ENCODE assay signal across 27 cellular contexts in the genomic region with DNA sequence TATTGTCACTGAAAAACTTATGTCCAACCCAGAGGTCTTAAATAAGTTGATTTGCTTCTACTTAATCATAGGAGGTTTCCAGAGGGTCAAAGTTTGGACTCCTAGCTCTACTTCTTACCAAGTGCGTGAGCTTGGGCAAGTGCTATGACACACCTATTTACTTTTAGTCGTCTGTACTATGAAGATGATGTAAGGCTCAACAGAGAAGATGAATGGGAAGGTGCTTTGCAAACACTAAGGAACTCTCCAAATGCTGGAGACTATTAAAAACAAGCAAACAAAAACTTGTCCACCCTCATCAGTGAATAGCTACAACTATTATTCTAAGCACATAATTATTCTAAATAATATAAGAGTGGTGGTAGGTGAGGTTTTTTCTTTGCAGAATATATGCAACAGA.
DNase-seq lines count a peak whose midpoint lies in the region; ATAC-seq, FAIRE-seq and TF ChIP-seq lines count a peak whose summit lies in the region.
"Had no signal": no experiment of that assay in that cellular context is flagged by ENCODE, and none has a peak within 500 bp of the region (broad histone marks: within the 10 kb centered on the region; RNA-seq: fewer than 3 reads in every experiment).

No MANE protein-coding gene starts in this region.

- no peak overlapping the region for H3K9ac ChIP-seq in HepG2 (ENCODE audit: insufficient read depth, low read depth, low read length)

- FAIRE-seq in HepG2 (lab: Jason Lieb, UNC), result no peak
- FAIRE-seq: endometrium, small intestine had no signal

- WGBS in HepG2 (ENCODE audit: low lambda C conversion rate), result 2% methylated on average over 2 of the region's 2 CpGs
- 25% methylated on average over 2 of the region's 2 CpGs for WGBS in right lobe of liver (ENCODE audit: insufficient coverage, low coverage, low lambda C conversion rate, missing lambda C conversion rate)

- H3K36me3 ChIP-seq in HepG2 (replicated peaks in 1 of 2; ENCODE audit: control insufficient read depth in 1 of 2, insufficient read depth in 2 of 2, low read length in 2 of 2) (no peaks in the 10 kb centered on the region), right lobe of liver (no peaks in the 10 kb centered on the region), PC-9 (ENCODE audit: low read depth) (no peaks in the 10 kb centered on the region)
- H3K36me3 ChIP-seq: BE2C, cardiac muscle cell, SJCRH30, upper lobe of left lung had no signal

- peak in 1 of 2 experiments; percentile 48; a peak in 1 of 4 replicates for TF ChIP-seq EP300 in HepG2 (IDR thresholded peaks at IDR 0.05; ENCODE audit: low read depth in 2 of 2, low read length in 2 of 2)
- no peak for TF ChIP-seq EP300 in HepG2 (CRISPR knock-in tag; IDR thresholded peaks at IDR 0.05; ENCODE audit: borderline replicate concordance)

- H3K27me3 Mint-ChIP-seq in activated CD4-positive, alpha-beta memory T cell treated with anti-CD3 and anti-CD28 coated beads, Interleukin-2, amount 10 ng/mL, durations not matched to agents 7 days and 5 days, result peaks cover 22% of the 10 kb centered on the region

- no peak for TF ChIP-seq POLR2A in HepG2 (IDR thresholded peaks at IDR 0.05; ENCODE audit: insufficient read depth in 1 of 2, low read depth in 2 of 2, low read length in 2 of 2)
- TF ChIP-seq POLR2A in right lobe of liver (IDR thresholded peaks at IDR 0.05), result no peak

- H3K4me1 Mint-ChIP-seq in activated CD4-positive, alpha-beta memory T cell treated with anti-CD3 and anti-CD28 coated beads, Interleukin-2, amount 10 ng/mL, durations not matched to agents 7 days and 5 days, result peaks cover 8% of the 10 kb centered on the region
- H3K4me1 Mint-ChIP-seq: naive B cell had no signal

- H3K9me3 ChIP-seq in HepG2 (ENCODE audit: low read length), result no peaks in the 10 kb centered on the region
- no peaks in the 10 kb centered on the region for H3K9me3 ChIP-seq in right lobe of liver
- peaks cover 4% of the 10 kb centered on the region; the same call in 1 of the 2 replicates for H3K9me3 ChIP-seq in PC-9 (ENCODE audit: insufficient read depth, low read depth)
- H3K9me3 ChIP-seq: BE2C, SJCRH30, upper lobe of left lung had no signal

- H2AFZ ChIP-seq in HepG2 (ENCODE audit: low read length) (no peak overlapping the region), PC-9 (no peak overlapping the region)

- TF ChIP-seq CTCF in HepG2 (CRISPR knock-in tag; IDR thresholded peaks at IDR 0.05) (no peak), right lobe of liver (IDR thresholded peaks at IDR 0.05) (no peak), PC-9 (conservative IDR thresholded peaks at IDR 0.05) (no peak), epithelial cell of esophagus (IDR thresholded peaks at IDR 0.05; ENCODE audit: insufficient read depth, low read depth, low read length, missing control alignments) (no peak), coronary artery (IDR thresholded peaks at IDR 0.05) (no peak)

- no peaks in the 10 kb centered on the region; the same call in 1 of the 2 replicates for H3K4me1 ChIP-seq in HepG2 (ENCODE audit: insufficient read depth, low read length)
- no peaks in the 10 kb centered on the region for H3K4me1 ChIP-seq in right lobe of liver
- H3K4me1 ChIP-seq in PC-9 (replicated peaks; ENCODE audit: insufficient read depth), result peaks cover 17% of the 10 kb centered on the region
- H3K4me1 ChIP-seq: BE2C, SJCRH30 had no signal

- H3K4me3 ChIP-seq in HepG2 (replicated peaks in 1 of 3; ENCODE audit: insufficient read depth in 1 of 3, low read depth in 2 of 3, low read length in 3 of 3) (no peak overlapping the region), right lobe of liver (no peak overlapping the region), PC-9 (no peak overlapping the region), epithelial cell of esophagus (ENCODE audit: low read length) (no peak overlapping the region), coronary artery (no peak overlapping the region)
- H3K4me3 ChIP-seq: cardiac muscle cell, SJCRH30, upper lobe of left lung had no signal

- no peaks in the 10 kb centered on the region for H3K27me3 ChIP-seq in HepG2 (ENCODE audit: control insufficient read depth in 1 of 2, insufficient read depth in 2 of 2, low read length in 2 of 2)
- H3K27me3 ChIP-seq in right lobe of liver, result no peaks in the 10 kb centered on the region
- H3K27me3 ChIP-seq in PC-9 (ENCODE audit: insufficient read depth, low read depth), result no peaks in the 10 kb centered on the region
- H3K27me3 ChIP-seq: BE2C, cardiac muscle cell, upper lobe of left lung had no signal

- no peak overlapping the region for H3K27ac Mint-ChIP-seq in activated CD4-positive, alpha-beta memory T cell treated with anti-CD3 and anti-CD28 coated beads, Interleukin-2, amount 10 ng/mL, durations not matched to agents 7 days and 5 days
- H3K27ac Mint-ChIP-seq: activated CD4-positive, alpha-beta T cell treated with anti-CD3 and anti-CD28 coated beads, Interleukin-2, amount 10 ng/mL, durations not matched to agents 24 days and 14 days; activated naive CD4-positive, alpha-beta T cell treated with anti-CD3 and anti-CD28 coated beads, Interleukin-2, amount 10 ng/mL, durations not matched to agents 7 days and 5 days; naive B cell had no signal

- ATAC-seq in HepG2, result no peak
- ATAC-seq in right lobe of liver, result no peak
- no peak for ATAC-seq in HG02759 (IDR thresholded peaks at IDR 0.05; ENCODE audit: unreplicated experiment)

- POLR2A ChIA-PET in HepG2 (lab: Yijun Ruan, JAX), result interaction anchor here (1.5 kb wide), 1 partner anchor 19 kb away, joined by 10 read pairs; no protein-coding TSS in a partner anchor
- POLR2A ChIA-PET in PC-9 (lab: Charles Lee; ENCODE audit: unreplicated experiment), result interaction anchor here (0.6 kb wide), 1 partner anchor 275 kb away, joined by 10 read pairs; no protein-coding TSS in a partner anchor
- POLR2A ChIA-PET in activated CD4-positive, alpha-beta memory T cell treated with anti-CD3 and anti-CD28 coated beads, Interleukin-2, amount 10 ng/mL, durations not matched to agents 7 days and 5 days (lab: Charles Lee), result no interaction called here

- BruUV-seq in HepG2 (replicated peaks; lab: Mats Ljungman, UMichigan) (no TSS peak), PC-9 (replicated peaks; lab: Mats Ljungman, UMichigan) (no TSS peak)

- H3K9me2 ChIP-seq in PC-9 (ENCODE audit: insufficient read depth), result 0 out of 2 replicates have a peak, but pooled peaks cover 3% of the 10 kb centered on the region

- in situ Hi-C loops in HepG2 (cut with HindIII; ENCODE audit: extremely low pct_ligation_motif_present, low pct_unique_long_range_greater_than_20kb), result no loop called here

- H3K79me2 ChIP-seq in HepG2 (ENCODE audit: insufficient read depth, low read length) (no peaks in the 10 kb centered on the region), PC-9 (ENCODE audit: low read depth) (no peaks in the 10 kb centered on the region)

- CTCF ChIA-PET in HepG2 (lab: Yijun Ruan, JAX; ENCODE audit: low intra/inter-chr PET ratio, low total read pairs) (no interaction called here), PC-9 (lab: Charles Lee) (no interaction called here)
- CTCF ChIA-PET in activated CD4-positive, alpha-beta memory T cell treated with anti-CD3 and anti-CD28 coated beads, Interleukin-2, amount 10 ng/mL, durations not matched to agents 7 days and 5 days (lab: Charles Lee), result no interaction called here

- intact Hi-C loops in HepG2 (cut with micrococcal nuclease; ENCODE audit: unreplicated experiment) (no loop called here), right lobe of liver (cut with DNase I) (no loop called here), PC-9 (cut with micrococcal nuclease; ENCODE audit: unreplicated experiment) (no loop called here)

- H3K4me3 Mint-ChIP-seq in activated CD4-positive, alpha-beta memory T cell treated with anti-CD3 and anti-CD28 coated beads, Interleukin-2, amount 10 ng/mL, durations not matched to agents 7 days and 5 days, result no peak overlapping the region
- H3K4me3 Mint-ChIP-seq: activated CD4-positive, alpha-beta T cell treated with anti-CD3 and anti-CD28 coated beads, Interleukin-2, amount 10 ng/mL, durations not matched to agents 24 days and 14 days; activated naive CD4-positive, alpha-beta T cell treated with anti-CD3 and anti-CD28 coated beads, Interleukin-2, amount 10 ng/mL, durations not matched to agents 7 days and 5 days; naive B cell had no signal

- H3F3A ChIP-seq in PC-9 (ENCODE audit: insufficient read depth, low read depth), result no peaks in the 10 kb centered on the region

- no peak for TF ChIP-seq RAD21 in HepG2 (CRISPR knock-in tag; IDR thresholded peaks at IDR 0.05)

- H4K20me1 ChIP-seq in HepG2 (ENCODE audit: insufficient read depth, low read length), result no peaks in the 10 kb centered on the region
- no peaks in the 10 kb centered on the region for H4K20me1 ChIP-seq in PC-9 (ENCODE audit: insufficient read depth)

- H3K36me3 Mint-ChIP-seq in activated CD4-positive, alpha-beta memory T cell treated with anti-CD3 and anti-CD28 coated beads, Interleukin-2, amount 10 ng/mL, durations not matched to agents 7 days and 5 days (ENCODE audit: low read depth), result no peaks in the 10 kb centered on the region
- H3K36me3 Mint-ChIP-seq: activated naive CD4-positive, alpha-beta T cell treated with anti-CD3 and anti-CD28 coated beads, Interleukin-2, amount 10 ng/mL, durations not matched to agents 7 days and 5 days; naive B cell had no signal

- DNase-seq in HepG2 (ENCODE audit: low spot score) (peak; percentile 35), right lobe of liver (no peak), PC-9 (peak in 1 of 2 experiments; percentile 83), epithelial cell of esophagus (ENCODE audit: low read depth) (peak; percentile 83), coronary artery (ENCODE audit: low spot score) (no peak), glomerular visceral epithelial cell (ENCODE audit: extremely low spot score) (no peak)
- no peak for DNase-seq in activated CD4-positive, alpha-beta memory T cell treated with anti-CD3 and anti-CD28 coated beads, Interleukin-2, amount 10 ng/mL, durations not matched to agents 7 days and 5 days
- DNase-seq: activated CD4-positive, alpha-beta T cell treated with anti-CD3 and anti-CD28 coated beads, Interleukin-2, amount 10 ng/mL, durations not matched to agents 24 days and 14 days; activated naive CD4-positive, alpha-beta T cell treated with anti-CD3 and anti-CD28 coated beads, Interleukin-2, amount 10 ng/mL, durations not matched to agents 7 days and 5 days; amygdala; BE2C; dermis blood vessel endothelial cell; DMS79; naive B cell; NCI-H1105 treated with DMSO at 0.1 percent for 48 hours; NCI-H2029; NCI-H345; occipital lobe; OCI-M1; SJCRH30; small intestine; stimulated activated CD4-positive, alpha-beta T cell treated with anti-CD3 and anti-CD28 coated beads, Interleukin-1b, Interleukin-23, amount 100 ng/mL, for 48 hours; upper lobe of left lung had no signal

- no peaks in the 10 kb centered on the region for H3K9me3 Mint-ChIP-seq in activated CD4-positive, alpha-beta memory T cell treated with anti-CD3 and anti-CD28 coated beads, Interleukin-2, amount 10 ng/mL, durations not matched to agents 7 days and 5 days
- H3K9me3 Mint-ChIP-seq: activated CD4-positive, alpha-beta T cell treated with anti-CD3 and anti-CD28 coated beads, Interleukin-2, amount 10 ng/mL, durations not matched to agents 24 days and 14 days; activated naive CD4-positive, alpha-beta T cell treated with anti-CD3 and anti-CD28 coated beads, Interleukin-2, amount 10 ng/mL, durations not matched to agents 7 days and 5 days had no signal

- no peak overlapping the region for H3K27ac ChIP-seq in HepG2 (ENCODE audit: extremely low read length, insufficient read depth, low read length)
- H3K27ac ChIP-seq in right lobe of liver, result no peak overlapping the region
- H3K27ac ChIP-seq in PC-9, result no peak overlapping the region
- H3K27ac ChIP-seq in coronary artery, result no peak overlapping the region
- H3K27ac ChIP-seq: cardiac muscle cell, SJCRH30, upper lobe of left lung, VCaP had no signal

- no peak overlapping the region for H3K4me2 ChIP-seq in HepG2 (ENCODE audit: low read depth, low read length)
- H3K4me2 ChIP-seq in PC-9, result peak overlapping the region; percentile 29; the same call in 1 of the 2 replicates

Comparison
In these comparisons a context has a peak if more than half of its experiments do, and no peak if none do; other contexts are left out.
1. DNase-seq: peak in HepG2 (single experiment) and epithelial cell of esophagus (single experiment); none in right lobe of liver (0 of 3), activated CD4-positive, alpha-beta memory T cell treated with anti-CD3 and anti-CD28 coated beads, Interleukin-2, amount 10 ng/mL, durations not matched to agents 7 days and 5 days (single experiment), coronary artery (single experiment) and glomerular visceral epithelial cell (single experiment).